ENCODE assay signal across 18 cellular contexts in the genomic region with DNA sequence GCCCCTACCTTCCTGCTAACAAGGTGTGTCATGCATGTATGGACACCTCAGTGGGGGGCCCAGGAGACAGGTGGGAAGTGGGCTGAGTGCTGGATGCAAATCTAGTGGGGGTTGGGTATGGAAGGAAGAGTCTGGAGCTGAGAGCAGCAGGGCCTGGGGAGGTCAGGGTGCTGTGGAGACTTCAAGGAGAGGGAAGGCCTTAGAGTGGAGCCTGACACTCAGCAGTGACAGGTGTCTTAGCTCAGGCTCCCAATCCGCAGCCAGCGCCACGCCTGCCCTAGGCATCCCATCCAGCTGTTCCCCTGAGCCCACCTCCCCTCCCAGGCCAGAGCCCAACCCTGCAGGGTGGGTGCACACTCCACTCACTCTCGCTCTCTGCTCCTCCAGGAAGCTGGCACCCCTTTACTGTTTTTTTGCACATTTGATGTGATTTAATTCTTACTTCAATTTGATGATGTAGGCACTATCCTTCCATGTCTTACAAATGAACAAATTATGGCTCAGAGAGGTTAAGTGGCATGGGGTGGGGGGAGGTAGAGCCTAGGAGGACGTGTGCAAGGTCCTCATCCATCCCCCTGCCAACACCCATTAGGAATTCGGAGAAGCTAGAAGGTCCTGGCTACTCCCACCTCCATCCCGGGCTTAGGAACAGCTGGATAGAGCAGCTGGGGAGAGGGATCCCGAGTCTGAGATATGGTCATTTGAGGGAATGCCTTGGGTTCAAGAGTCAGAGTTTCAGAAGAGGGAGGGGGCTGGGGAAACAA. TPM values are rescaled to one million over a fixed set of nuclear protein-coding genes. Genes with fewer than 3 reads are reported as not detected.
DNase-seq lines count a peak whose midpoint lies in the region; ATAC-seq, FAIRE-seq and TF ChIP-seq lines count a peak whose summit lies in the region.
"Had no signal": no experiment of that assay in that cellular context is flagged by ENCODE, and none has a peak within 500 bp of the region (broad histone marks: within the 10 kb centered on the region; RNA-seq: fewer than 3 reads in every experiment).

No MANE protein-coding gene starts in this region.

- no peak overlapping the region for H3K4me3 Mint-ChIP-seq in activated naive CD4-positive, alpha-beta T cell treated with anti-CD3 and anti-CD28 coated beads, Interleukin-2, amount 50 U/mL, for 24 hours
- H3K4me3 Mint-ChIP-seq in activated naive CD4-positive, alpha-beta T cell treated with anti-CD3 and anti-CD28 coated beads, Interleukin-2, amount 10 ng/mL, durations not matched to agents 7 days and 5 days: no peak overlapping the region
- H3K4me3 Mint-ChIP-seq: activated CD4-positive, alpha-beta T cell treated with anti-CD3 and anti-CD28 coated beads for 36 hours; stimulated activated naive CD8-positive, alpha-beta T cell treated with anti-CD3 and anti-CD28 coated beads, Interleukin-15, Interleukin-2, amounts not matched to agents 100 ng/mL and 50 ng/mL, for 24 hours had no signal

- TF ChIP-seq POLR2A in prostate gland (IDR thresholded peaks at IDR 0.05): no peak

- intact Hi-C loops in prostate gland (cut with DNase I): no loop called here

- peak; percentile 75 for FAIRE-seq in urothelium cell line (lab: Jason Lieb, UNC)
- FAIRE-seq: colon, D721Med, RCC 7860 had no signal

- no peak for ATAC-seq in GM18517 (IDR thresholded peaks at IDR 0.05; ENCODE audit: unreplicated experiment)
- ATAC-seq: activated CD4-positive, alpha-beta T cell treated with anti-CD3 and anti-CD28 coated beads for 36 hours; naive thymus-derived CD4-positive, alpha-beta T cell had no signal

- no peaks in the 10 kb centered on the region for H3K27me3 ChIP-seq in SJCRH30
- H3K27me3 ChIP-seq in iPS-20b (ENCODE audit: insufficient read depth, low read length): peaks cover 24% of the 10 kb centered on the region
- no peaks in the 10 kb centered on the region for H3K27me3 ChIP-seq in prostate gland (replicated peaks; ENCODE audit: insufficient read depth)

- CTCF ChIA-PET in activated naive CD4-positive, alpha-beta T cell treated with anti-CD3 and anti-CD28 coated beads, Interleukin-2, amount 10 ng/mL, durations not matched to agents 7 days and 5 days (lab: Charles Lee): interaction anchor here (0.6 to 5.1 kb wide), 2 partner anchors 12 to 21 kb away, joined by 3 to 34 read pairs; no protein-coding TSS in a partner anchor

- H3K9me3 Mint-ChIP-seq in activated naive CD4-positive, alpha-beta T cell treated with anti-CD3 and anti-CD28 coated beads, Interleukin-2, amount 50 U/mL, for 24 hours: no peaks in the 10 kb centered on the region
- no peaks in the 10 kb centered on the region for H3K9me3 Mint-ChIP-seq in activated naive CD4-positive, alpha-beta T cell treated with anti-CD3 and anti-CD28 coated beads, Interleukin-2, amount 10 ng/mL, durations not matched to agents 7 days and 5 days
- H3K9me3 Mint-ChIP-seq: naive thymus-derived CD4-positive, alpha-beta T cell; stimulated activated naive CD8-positive, alpha-beta T cell treated with anti-CD3 and anti-CD28 coated beads, Interleukin-15, Interleukin-2, amounts not matched to agents 100 ng/mL and 50 ng/mL, for 24 hours had no signal

- 60% methylated on average over 8 of the region's 8 CpGs for whole genome bisulfite sequencing in prostate gland

- H3K36me3 Mint-ChIP-seq in activated naive CD4-positive, alpha-beta T cell treated with anti-CD3 and anti-CD28 coated beads, Interleukin-2, amount 50 U/mL, for 24 hours: no peaks in the 10 kb centered on the region
- H3K36me3 Mint-ChIP-seq in activated naive CD4-positive, alpha-beta T cell treated with anti-CD3 and anti-CD28 coated beads, Interleukin-2, amount 10 ng/mL, durations not matched to agents 7 days and 5 days: no peaks in the 10 kb centered on the region
- H3K36me3 Mint-ChIP-seq: naive thymus-derived CD4-positive, alpha-beta T cell had no signal

- H3K9me3 ChIP-seq in SJCRH30 (replicated peaks) (no peaks in the 10 kb centered on the region), iPS-20b (ENCODE audit: insufficient read depth, low read depth, low read length) (no peaks in the 10 kb centered on the region), prostate gland (no peaks in the 10 kb centered on the region)
- H3K9me3 ChIP-seq: left ventricle myocardium inferior had no signal

- H3K4me1 ChIP-seq in SJCRH30: peaks cover 22% of the 10 kb centered on the region
- H3K4me1 ChIP-seq in iPS-20b (ENCODE audit: insufficient read depth, low read length): peaks cover 17% of the 10 kb centered on the region
- no peaks in the 10 kb centered on the region for H3K4me1 ChIP-seq in prostate gland (replicated peaks)

- TF ChIP-seq CTCF in prostate gland (IDR thresholded peaks at IDR 0.05): no peak

- peaks cover 8% of the 10 kb centered on the region for H3K4me1 Mint-ChIP-seq in activated naive CD4-positive, alpha-beta T cell treated with anti-CD3 and anti-CD28 coated beads, Interleukin-2, amount 50 U/mL, for 24 hours
- H3K4me1 Mint-ChIP-seq in activated naive CD4-positive, alpha-beta T cell treated with anti-CD3 and anti-CD28 coated beads, Interleukin-2, amount 10 ng/mL, durations not matched to agents 7 days and 5 days: peaks cover 2% of the 10 kb centered on the region

- H3K27ac ChIP-seq in SJCRH30: no peak overlapping the region
- H3K27ac ChIP-seq in iPS-20b (ENCODE audit: low read length): no peak overlapping the region
- no peak overlapping the region for H3K27ac ChIP-seq in prostate gland
- H3K27ac ChIP-seq: left ventricle myocardium inferior had no signal

- H3K4me3 ChIP-seq in SJCRH30 (no peak overlapping the region), iPS-20b (ENCODE audit: low read length) (peak overlapping the region; percentile 52), prostate gland (no peak overlapping the region)
- H3K4me3 ChIP-seq: left ventricle myocardium inferior had no signal

- peak overlapping the region; percentile 66 for H3K27ac Mint-ChIP-seq in activated naive CD4-positive, alpha-beta T cell treated with anti-CD3 and anti-CD28 coated beads, Interleukin-2, amount 50 U/mL, for 24 hours
- no peak overlapping the region for H3K27ac Mint-ChIP-seq in activated naive CD4-positive, alpha-beta T cell treated with anti-CD3 and anti-CD28 coated beads, Interleukin-2, amount 10 ng/mL, durations not matched to agents 7 days and 5 days
- H3K27ac Mint-ChIP-seq: activated CD4-positive, alpha-beta T cell treated with anti-CD3 and anti-CD28 coated beads for 36 hours; stimulated activated naive CD8-positive, alpha-beta T cell treated with anti-CD3 and anti-CD28 coated beads, Interleukin-15, Interleukin-2, amounts not matched to agents 100 ng/mL and 50 ng/mL, for 24 hours had no signal

- no peaks in the 10 kb centered on the region for H3K36me3 ChIP-seq in SJCRH30
- H3K36me3 ChIP-seq in iPS-20b (ENCODE audit: insufficient read depth, low read depth, low read length): no peaks in the 10 kb centered on the region
- no peaks in the 10 kb centered on the region for H3K36me3 ChIP-seq in prostate gland
- H3K36me3 ChIP-seq: left ventricle myocardium inferior had no signal

- no peak for DNase-seq in activated naive CD4-positive, alpha-beta T cell treated with anti-CD3 and anti-CD28 coated beads, Interleukin-2, amount 10 ng/mL, durations not matched to agents 7 days and 5 days
- DNase-seq in SJCRH30 (peak; percentile 60 to 76), urothelium cell line (ENCODE audit: low spot score) (no peak), prostate gland (ENCODE audit: low spot score) (no peak), KG1 (lab: John Stamatoyannopoulos, UW) (no peak)
- DNase-seq: activated CD4-positive, alpha-beta T cell treated with anti-CD3 and anti-CD28 coated beads for 36 hours; GOT3; left ventricle myocardium inferior; naive thymus-derived CD4-positive, alpha-beta T cell; NCI-H510A treated with DMSO at 0.1 percent for 48 hours; T-helper 1 cell had no signal

- H3K27me3 Mint-ChIP-seq in activated naive CD4-positive, alpha-beta T cell treated with anti-CD3 and anti-CD28 coated beads, Interleukin-2, amount 50 U/mL, for 24 hours: peaks cover 4% of the 10 kb centered on the region
- H3K27me3 Mint-ChIP-seq in activated naive CD4-positive, alpha-beta T cell treated with anti-CD3 and anti-CD28 coated beads, Interleukin-2, amount 10 ng/mL, durations not matched to agents 7 days and 5 days: peaks cover 84% of the 10 kb centered on the region

- no peak overlapping the region; the same call in 1 of the 2 replicates for H3K9ac ChIP-seq in iPS-20b (ENCODE audit: low read depth, low read length)

RNA-seq across cellular contexts. Expression of gene FAM171A2, which starts 2.2 kb away (rescaled TPM):
- total RNA-seq in SJCRH30 (2014; rRNA removed; shearing (Covaris generic)): 11.8 and 13.7 TPM in 2 replicates
- total RNA-seq in prostate gland: 1 to 10 TPM; 1.8 to 6.1 TPM

RNA-seq across cellular contexts. Expression of gene GRN, which starts 16.4 kb away (rescaled TPM):
- total RNA-seq in SJCRH30 (2014; rRNA removed; shearing (Covaris generic)): 74.4 and 77.2 TPM in 2 replicates
- total RNA-seq in prostate gland: 100 to 1,000 TPM; 319 to 404 TPM

RNA-seq across cellular contexts. Expression of gene ITGA2B, which starts 28.0 kb away (rescaled TPM):
- 0.38 and 0.67 TPM in 2 replicates for total RNA-seq in SJCRH30 (2014; rRNA removed; shearing (Covaris generic))
- total RNA-seq in prostate gland: under 1 TPM; 0.27 to 0.68 TPM

RNA-seq across cellular contexts. Expression of gene SLC25A39, which starts 36.9 kb away (rescaled TPM):
- 86.9 and 87.2 TPM in 2 replicates for total RNA-seq in SJCRH30 (2014; rRNA removed; shearing (Covaris generic))
- total RNA-seq in prostate gland: 100 to 1,000 TPM; 116 to 132 TPM

RNA-seq across cellular contexts. Expression of gene RUNDC3A, which starts 53.1 kb away (rescaled TPM):
- total RNA-seq in SJCRH30 (2014; rRNA removed; shearing (Covaris generic)): 0.14 TPM in 1 of 2 replicates, not detected in the other
- 1 to 10 TPM in 1 of 2 donors, under 1 TPM in 1; 0.68 to 2.9 TPM for total RNA-seq in prostate gland

Comparison
In these comparisons a context has a peak if more than half of its experiments do, and no peak if none do; other contexts are left out.
1. DNase-seq: peak in SJCRH30 (2 of 2); none in activated naive CD4-positive, alpha-beta T cell treated with anti-CD3 and anti-CD28 coated beads, Interleukin-2, amount 10 ng/mL, durations not matched to agents 7 days and 5 days (single experiment), urothelium cell line (single experiment), prostate gland (single experiment) and KG1 (single experiment).